In genomic region chr20:63771046-63771707, GRCh38 we compare ENCODE assay signal across 1 cellular context.
TF ChIP-seq lines count a peak whose summit lies in the region.

No MANE protein-coding gene starts in this region.

TF ChIP-seq in K562, 482 proteins besides CTCF, POLR2A, EP300 and RAD21:
- TF ChIP-seq HINFP (tag; conservative IDR thresholded peaks at IDR 0.05; ENCODE audit: low read depth) (no peak), ZBTB33 (CRISPR knock-in tag; IDR thresholded peaks at IDR 0.05) (peak; percentile 56)
